28 cellular contexts compared by ENCODE assay signal in genomic region chr6:20006039-20006438, GRCh38.
"Had no signal": no experiment of that assay in that cellular context is flagged by ENCODE, and none has a peak within 500 bp of the region (broad histone marks: within the 10 kb centered on the region; RNA-seq: fewer than 3 reads in every experiment).

No MANE protein-coding gene starts in this region.

- H3K36me3 ChIP-seq: neutrophil, pancreas, prostate gland, spleen, suprapubic skin, tibial artery, transverse colon, upper lobe of right lung, uterus had no signal

- H3K4me3 ChIP-seq: pancreas, prostate gland, skin epidermis, smooth muscle cell, spleen, suprapubic skin, testis, tibial artery, transverse colon, upper lobe of right lung, uterus had no signal

- H3K27ac ChIP-seq: neutrophil, pancreas, prostate gland, skin epidermis, spleen, suprapubic skin, testis, tibial artery, transverse colon, upper lobe of right lung, uterus had no signal

- H3K4me1 ChIP-seq: pancreas, prostate gland, spleen, suprapubic skin, testis, tibial artery, transverse colon, upper lobe of right lung, uterus had no signal

- FAIRE-seq: pancreas had no signal

- DNase-seq: naive thymus-derived CD8-positive, alpha-beta T cell; nephron progenitor cell; nucleus accumbens; pancreas; right cardiac atrium; spleen; stimulated activated CD4-positive, alpha-beta T cell treated with anti-CD3 and anti-CD28 coated beads, Interleukin-12 subunit alpha, Interleukin-12 subunit beta, amount 100 ng/mL, for 4 hours; stimulated activated CD4-positive, alpha-beta T cell treated with anti-CD3 and anti-CD28 coated beads, Interleukin-1b, Interleukin-23, amount 100 ng/mL, for 48 hours; stimulated activated CD4-positive, alpha-beta T cell treated with anti-CD3 and anti-CD28 coated beads, Interleukin-4, amount 100 ng/mL, for 1 hour; stimulated activated CD4-positive, alpha-beta T cell treated with anti-CD3 and anti-CD28 coated beads, Interleukin-4, amount 100 ng/mL, for 4 hours; stimulated activated CD8-positive, alpha-beta memory T cell treated with anti-CD3 and anti-CD28 coated beads, Interleukin-4, amount 100 ng/mL, for 48 hours; stimulated activated naive CD4-positive, alpha-beta T cell; stimulated activated naive CD8-positive, alpha-beta T cell treated with anti-CD3 and anti-CD28 coated beads, Interleukin-15, amount 100 ng/mL, for 72 hours; stimulated activated naive CD8-positive, alpha-beta T cell treated with anti-CD3 and anti-CD28 coated beads, Interleukin-15, Interleukin-2, amounts not matched to agents 100 U/mL and 50 U/mL, for 24 hours; substantia nigra; testis; tibial artery; transverse colon; upper lobe of right lung; uterus had no signal

- H3K27me3 ChIP-seq: pancreas, suprapubic skin, testis, tibial artery, transverse colon, upper lobe of right lung, uterus had no signal

- ATAC-seq: naive thymus-derived CD8-positive, alpha-beta T cell; natural killer cell treated with Interleukin-12 subunit alpha and Interleukin-12 subunit beta and Interleukin-15 and Interleukin-18, amount 100 ng/mL, for 72 hours; pancreas; right cardiac atrium; sciatic nerve; stimulated activated memory B cell treated with anti-CD40 and anti-IgM and Interleukin-4, amounts not matched to agents 10 μg/mL and 1 μg/mL and 100 μg/mL, for 72 hours; stimulated activated naive CD8-positive, alpha-beta T cell treated with anti-CD3 and anti-CD28 coated beads, Interleukin-15, amount 100 ng/mL, for 72 hours; stimulated activated naive CD8-positive, alpha-beta T cell treated with anti-CD3 and anti-CD28 coated beads, Interleukin-15, Interleukin-2, amounts not matched to agents 100 U/mL and 50 U/mL, for 24 hours; upper lobe of right lung had no signal

- H3K9me3 ChIP-seq: neutrophil, pancreas, prostate gland, spleen, suprapubic skin, testis, tibial artery, transverse colon, upper lobe of right lung, uterus had no signal

- H3K4me2 ChIP-seq: smooth muscle cell had no signal
